ENCODE assay signal across 8 cellular contexts in the genomic region with DNA sequence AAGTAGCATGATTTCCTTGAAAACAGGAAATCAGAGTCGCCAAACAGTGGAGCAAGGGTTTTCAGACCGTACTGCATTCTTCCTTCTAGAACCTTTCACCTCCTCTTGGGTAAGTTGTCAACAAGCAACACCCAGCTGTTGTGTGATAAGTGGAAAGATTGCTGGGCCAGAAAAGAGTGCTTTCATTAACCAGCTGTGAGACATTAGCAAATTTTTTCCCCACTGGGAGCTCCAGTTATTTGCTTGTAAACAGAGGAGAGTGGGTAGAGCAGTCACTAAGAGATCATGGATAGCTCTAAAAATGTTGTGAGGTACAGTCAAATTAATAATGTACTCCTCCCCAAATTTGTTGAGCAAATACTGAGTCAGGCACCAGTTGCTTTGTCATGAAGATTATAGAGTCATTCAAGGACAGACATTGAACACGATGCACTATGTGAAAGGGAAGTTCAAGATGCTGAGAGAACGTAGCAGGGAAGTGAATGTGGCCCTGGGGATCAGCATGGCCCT. TPM values are rescaled to one million over a fixed set of nuclear protein-coding genes. Genes with fewer than 3 reads are reported as not detected.
DNase-seq lines count a peak whose midpoint lies in the region; ATAC-seq and TF ChIP-seq lines count a peak whose summit lies in the region.

No MANE protein-coding gene starts in this region.

- H3K4me3 ChIP-seq in ACC112 (ENCODE audit: low read depth, low read length) (no peak overlapping the region), right atrium auricular region (no peak overlapping the region)

- no peaks in the 10 kb centered on the region for H3K36me3 ChIP-seq in ACC112 (ENCODE audit: insufficient read depth, low read length)
- H3K36me3 ChIP-seq in right atrium auricular region: no peaks in the 10 kb centered on the region

- no peaks in the 10 kb centered on the region for H3K9me3 ChIP-seq in right atrium auricular region

- H3K4me1 ChIP-seq in ACC112 (ENCODE audit: control insufficient read depth, insufficient read depth, low read length, unreplicated experiment): peaks cover 63% of the 10 kb centered on the region
- peaks cover 0 to 14% of the 10 kb centered on the region in 2 donors for H3K4me1 ChIP-seq in right atrium auricular region

- H3K79me2 ChIP-seq in ACC112 (ENCODE audit: control insufficient read depth, insufficient read depth, low read length, unreplicated experiment): no peaks in the 10 kb centered on the region

- ATAC-seq in GM21528 (IDR thresholded peaks at IDR 0.05; ENCODE audit: low FRiP score, unreplicated experiment) (peak; percentile 48), SK-N-SH treated with all-trans-retinoic acid at 6 μM for 48 hours (no peak)

- H2AFZ ChIP-seq in ACC112 (ENCODE audit: low read length, unreplicated experiment): peak overlapping the region; percentile 58

- H3K27ac ChIP-seq in ACC112 (ENCODE audit: low read depth, low read length) (peak overlapping the region; percentile 70), right atrium auricular region (peak overlapping the region; percentile 36 to 49)

- TF ChIP-seq CTCF in right atrium auricular region (IDR thresholded peaks at IDR 0.05): no peak

- DNase-seq in MV-4-11 (lab: John Stamatoyannopoulos, UW): peak; percentile 77
- DNase-seq in right atrium auricular region (ENCODE audit: low spot score): no peak
- DNase-seq in NCI-H69 (lab: John Stamatoyannopoulos, UW): no peak
- no peak for DNase-seq in hippocampal formation (lab: John Stamatoyannopoulos, UW)
- DNase-seq in SHP77 treated with DMSO at 0.1 percent for 48 hours (lab: John Stamatoyannopoulos, UW): no peak

- H3K27me3 ChIP-seq in ACC112 (ENCODE audit: insufficient read depth, low read length) (no peaks in the 10 kb centered on the region), right atrium auricular region (no peaks in the 10 kb centered on the region)

TF ChIP-seq in SK-N-SH treated with all-trans-retinoic acid at 6 μM for 48 hours, 23 proteins besides CTCF, POLR2A, EP300 and RAD21:
- TF ChIP-seq TCF4 (CRISPR knock-in tag; IDR thresholded peaks at IDR 0.05; ENCODE audit: borderline replicate concordance): no peak
- TF ChIP-seq TSHZ2 (CRISPR knock-in tag; IDR thresholded peaks at IDR 0.05): no peak
- TF ChIP-seq TOX (CRISPR knock-in tag; IDR thresholded peaks at IDR 0.05; ENCODE audit: borderline replicate concordance): no peak
- TF ChIP-seq CREB5 (CRISPR knock-in tag; IDR thresholded peaks at IDR 0.05; ENCODE audit: low read depth): no peak
- TF ChIP-seq SNAI2 (CRISPR knock-in tag; IDR thresholded peaks at IDR 0.05): no peak
TF ChIP-seq in SK-N-SH treated with all-trans-retinoic acid at 6 μM for 48 hours: peak in this region for 0.

RNA-seq across cellular contexts. Expression of gene MPEG1, which starts 11.7 kb away (rescaled TPM):
- total RNA-seq in right atrium auricular region: 10 to 100 TPM in 1 of 2 donors, 1 to 10 TPM in 1; 5.2 to 10.0 TPM

RNA-seq across cellular contexts. Expression of gene DTX4, which starts 52.5 kb away (rescaled TPM):
- 1 to 10 TPM; 1.0 to 2.1 TPM for total RNA-seq in right atrium auricular region
